8 cellular contexts compared by ENCODE assay signal in the genomic region with DNA sequence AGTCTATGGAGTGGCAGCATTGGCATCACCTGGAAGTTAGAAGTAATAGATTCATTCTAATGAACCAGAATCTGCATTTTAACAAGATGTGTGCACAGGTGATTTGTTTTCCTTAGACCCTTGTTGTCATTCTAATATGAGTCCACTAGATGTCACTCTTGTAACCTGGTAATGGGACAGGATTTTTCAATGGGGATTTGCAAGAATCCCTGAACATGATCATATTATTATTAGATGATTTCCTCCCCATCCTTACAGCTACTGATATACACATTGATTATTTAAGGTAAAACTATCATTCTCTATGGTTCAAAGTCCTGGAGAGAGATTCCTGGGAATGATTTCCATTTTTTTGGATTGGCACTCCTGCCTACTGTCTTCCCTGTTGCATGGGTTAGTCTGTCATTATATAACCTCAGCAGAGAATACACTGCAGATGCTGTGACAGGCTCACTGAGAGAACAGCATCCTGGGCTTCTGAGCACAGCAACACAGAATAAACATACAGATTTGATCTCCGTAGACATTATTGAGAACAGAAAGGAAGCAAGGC.
A peak's percentile ranks its signal among the peaks of the same experiment; 100 is the strongest.
DNase-seq lines count a peak whose midpoint lies in the region; ATAC-seq, FAIRE-seq and TF ChIP-seq lines count a peak whose summit lies in the region.

No MANE protein-coding gene starts in this region.

- intact Hi-C loops in GM12878 (cut with micrococcal nuclease; ENCODE audit: unreplicated experiment): loop anchor here (2.0 to 10.0 kb wide), 3 partner anchors 95 to 1375 kb away; no protein-coding TSS in a partner anchor
- intact Hi-C loops in tibial artery (cut with DNase I; ENCODE audit: low total_unique reads): loop anchor here (10.0 kb wide), 2 partner anchors 275 to 435 kb away; no protein-coding TSS in a partner anchor

- TF ChIP-seq RAD21 in GM12878 (IDR thresholded peaks at IDR 0.05; ENCODE audit: insufficient read depth, low read depth, low read length): peak; percentile 83

- no peak overlapping the region for H3K9ac ChIP-seq in GM12878 (ENCODE audit: control insufficient read depth, insufficient read depth, low read length)

- no peak overlapping the region for H2AFZ ChIP-seq in GM12878 (ENCODE audit: control insufficient read depth, low read depth, low read length)

- in situ Hi-C loops in G401 (cut with HindIII; ENCODE audit: low sequenced_read_pairs) (no loop called here), GM12878 (cut with MboI) (loop anchor here (10.0 kb wide), 1 partner anchor 1375 kb away; the partner anchor contains the start of gene INHBA)

- 44% methylated on average over 1 of the region's 1 CpG for WGBS in GM12878 (ENCODE audit: insufficient coverage, insufficient replicate concordance, low lambda C conversion rate, missing lambda C conversion rate)

- H3K9me3 ChIP-seq in GM12878 (replicated peaks; ENCODE audit: control insufficient read depth, insufficient read depth, low read length) (no peaks in the 10 kb centered on the region), tibial artery (no peaks in the 10 kb centered on the region)

- TF ChIP-seq EP300 in GM12878 (IDR thresholded peaks at IDR 0.05; ENCODE audit: borderline replicate concordance in 1 of 2, control insufficient read depth in 1 of 2, low read depth in 2 of 2, low read length in 2 of 2): no peak

- H3K27me3 ChIP-seq in GM12878 (replicated peaks in 1 of 2; ENCODE audit: control insufficient read depth in 2 of 2, insufficient read depth in 2 of 2, low read length in 1 of 2) (no peaks in the 10 kb centered on the region), tibial artery (no peaks in the 10 kb centered on the region)

- CTCF ChIA-PET in GM12878 (lab: Yijun Ruan, JAX): interaction anchor here (0.9 to 1.5 kb wide), 2 partner anchors 275 to 1375 kb away, joined by 4 read pairs; no protein-coding TSS in a partner anchor

- BruUV-seq in GM12878 (replicated peaks; lab: Mats Ljungman, UMichigan): no TSS peak

- H3K4me1 ChIP-seq in GM12878 (ENCODE audit: control insufficient read depth, insufficient read depth, low read length): no peaks in the 10 kb centered on the region
- H3K4me1 ChIP-seq in tibial artery: peaks cover 0 to 55% (median 8%) of the 10 kb centered on the region in 4 donors

- TF ChIP-seq POLR2A in GM12878 (IDR thresholded peaks at IDR 0.05; ENCODE audit: low read depth, low read length): no peak

- FAIRE-seq in GM12878 (lab: Jason Lieb, UNC): peak; percentile 13

- RAD21 ChIA-PET in GM12878 (lab: Charles Lee; ENCODE audit: unreplicated experiment): no interaction called here

- H3K4me2 ChIP-seq in GM12878 (ENCODE audit: control insufficient read depth, insufficient read depth): no peak overlapping the region

- SMC1A ChIA-PET in GM12878 (lab: Charles Lee; ENCODE audit: uncharacterized antibody, unreplicated experiment): no interaction called here

- ATAC-seq in GM12878: no peak

- no peaks in the 10 kb centered on the region for H3K36me3 ChIP-seq in GM12878 (ENCODE audit: control insufficient read depth in 2 of 2, insufficient read depth in 2 of 2, low read length in 1 of 2)
- no peaks in the 10 kb centered on the region for H3K36me3 ChIP-seq in tibial artery

- TF ChIP-seq CTCF in HFF-Myc (IDR thresholded peaks at IDR 0.05; ENCODE audit: low read depth, low read length, missing control alignments) (peak; percentile 43), GM12878 (IDR thresholded peaks at IDR 0.05 in 2 of 3, conservative IDR thresholded peaks at IDR 0.05 in 1 of 3; ENCODE audit: control insufficient read depth in 2 of 3, extremely low read depth in 1 of 3, insufficient read depth in 1 of 3, low read depth in 3 of 3, low read length in 3 of 3) (peak; percentile 52 to 62 (median 59); a peak in 5 of 6 replicates), tibial artery (IDR thresholded peaks at IDR 0.05) (peak; percentile 76 to 86)

- DNase-seq in G401 (ENCODE audit: low spot score) (peak; percentile 86), HFF-Myc (ENCODE audit: extremely low read depth, low read depth) (peak; percentile 40), NCI-H2171 (lab: John Stamatoyannopoulos, UW) (peak; percentile 20), GM12878 (ENCODE audit: low read depth, low spot score) (no peak), iPS-NIHi7 (ENCODE audit: extremely low spot score) (peak; percentile 58), tibial artery (no peak)
- DNase-seq in activated CD4-positive, CD25-positive, alpha-beta regulatory T cell (lab: John Stamatoyannopoulos, UW): no peak
- DNase-seq in activated CD4-positive, alpha-beta T cell treated with anti-CD3 and anti-CD28 coated beads, Interleukin-2, amount 50 U/mL, for 4 hours: no peak

- no peaks in the 10 kb centered on the region for H4K20me1 ChIP-seq in GM12878 (ENCODE audit: control insufficient read depth, insufficient read depth)

- H3K27ac ChIP-seq in GM12878 (ENCODE audit: control insufficient read depth, insufficient read depth) (no peak overlapping the region), tibial artery (peak overlapping the region; percentile 47 to 70)

- POLR2A ChIA-PET in GM12878 (lab: Charles Lee): no interaction called here

- H3K79me2 ChIP-seq in GM12878 (ENCODE audit: control insufficient read depth, insufficient read depth, low read length): no peaks in the 10 kb centered on the region

- H3K4me3 ChIP-seq in HFF-Myc (replicated peaks; ENCODE audit: low read depth, low read length): no peak overlapping the region
- H3K4me3 ChIP-seq in GM12878: no peak overlapping the region
- H3K4me3 ChIP-seq in tibial artery: no peak overlapping the region

TF ChIP-seq in GM12878, 131 proteins besides CTCF, POLR2A, EP300 and RAD21:
- TF ChIP-seq SMC3 (IDR thresholded peaks at IDR 0.05; ENCODE audit: borderline replicate concordance, low read length) (peak; percentile 54; the same call in 1 of the 2 replicates), POLR2AphosphoS2 (IDR thresholded peaks at IDR 0.05; ENCODE audit: low read depth, low read length) (no peak)

Comparison
In these comparisons a context has a peak if more than half of its experiments do, and no peak if none do; other contexts are left out.
1. DNase-seq: peak in G401 (single experiment), HFF-Myc (single experiment), NCI-H2171 (single experiment) and iPS-NIHi7 (single experiment); none in GM12878 (single experiment), tibial artery (0 of 2), activated CD4-positive, CD25-positive, alpha-beta regulatory T cell (0 of 4) and activated CD4-positive, alpha-beta T cell treated with anti-CD3 and anti-CD28 coated beads, Interleukin-2, amount 50 U/mL, for 4 hours (0 of 2).
2. Peak in every context shown above with its lines, with median percentiles within 50 percentile points of each other: CTCF ChIP-seq.